8 cellular contexts compared by ENCODE assay signal in the genomic region with DNA sequence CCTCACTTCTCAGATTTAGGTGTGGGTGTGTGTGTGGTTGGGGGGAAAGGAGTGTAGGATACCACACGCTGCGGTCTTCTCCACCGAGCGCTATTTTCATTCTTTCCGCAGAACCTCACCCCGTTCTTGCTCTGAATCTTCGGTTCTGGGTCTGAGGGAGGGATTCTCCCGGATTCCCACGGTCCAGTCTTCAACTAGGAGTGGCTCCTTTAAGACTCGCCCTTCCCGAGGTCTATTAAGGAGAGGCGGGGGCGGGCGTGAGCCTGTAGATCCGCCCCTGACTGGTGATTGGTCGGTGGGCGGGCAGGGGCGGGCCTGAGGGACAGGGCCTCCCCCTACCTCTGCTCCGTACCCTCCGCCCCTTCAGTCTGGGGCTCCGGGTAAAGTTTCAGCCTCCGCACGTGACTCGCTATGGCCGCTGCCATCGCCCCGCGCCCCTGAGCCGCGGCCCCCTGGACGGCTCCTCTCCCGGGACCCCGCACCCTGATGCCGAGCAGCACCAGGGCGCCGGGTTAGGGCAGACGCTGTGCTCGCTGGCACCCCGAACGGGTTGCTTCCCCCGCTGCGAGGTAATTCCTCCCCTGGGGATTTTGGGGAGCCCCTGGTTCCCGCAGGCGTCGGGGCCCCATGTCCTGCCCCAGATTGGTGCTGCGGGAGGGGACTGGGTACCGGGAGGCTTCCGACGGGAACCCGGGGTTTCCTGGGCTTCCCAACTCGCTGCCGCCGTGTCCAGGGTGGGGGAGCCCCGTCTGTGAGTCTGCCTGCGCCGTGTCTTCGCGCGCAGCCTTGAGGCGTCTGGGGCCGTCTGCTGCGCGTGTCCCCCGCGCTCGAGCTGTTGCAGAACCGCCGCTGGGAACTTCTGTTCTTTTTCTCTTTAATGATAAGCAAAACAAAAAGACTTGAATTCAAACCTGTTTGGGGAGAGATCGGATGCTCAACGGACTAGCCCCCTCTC. TPM values are rescaled to one million over a fixed set of nuclear protein-coding genes. Genes with fewer than 3 reads are reported as not detected.
DNase-seq lines count a peak whose midpoint lies in the region; ATAC-seq, FAIRE-seq and TF ChIP-seq lines count a peak whose summit lies in the region.

No MANE protein-coding gene starts in this region.

- CTCF ChIA-PET in CD4-positive, alpha-beta memory T cell (lab: Charles Lee; ENCODE audit: partially characterized antibody) = interaction anchor here (0.6 to 18.7 kb wide), 21 partner anchors 9 to 296 kb away, joined by 3 to 252 read pairs (median 6); partner anchors contain the start of gene RARA
- CTCF ChIA-PET in H1 (lab: Charles Lee; ENCODE audit: partially characterized antibody) = interaction anchor here (0.9 to 39.2 kb wide), 18 partner anchors 8 to 253 kb away, joined by 3 to 1198 read pairs (median 5); partner anchors contain the start of genes GJD3 and RARA

- H3K4me1 Mint-ChIP-seq in CD4-positive, alpha-beta memory T cell = peaks cover 43 to 95% (median 61%) of the 10 kb centered on the region in 4 donors

- H2AK5ac ChIP-seq in H1 (ENCODE audit: low read depth, low read length) (no peak overlapping the region), mesendoderm (ENCODE audit: low read length) (no peak overlapping the region)

- H4K91ac ChIP-seq in H1 (replicated peaks; ENCODE audit: insufficient read length, low read length) = no peak overlapping the region

- H2BK5ac ChIP-seq in H1 (ENCODE audit: low read depth, low read length) (no peak overlapping the region), mesendoderm (ENCODE audit: low read length) (no peak overlapping the region)

- H3K4me2 ChIP-seq in H1 (ENCODE audit: insufficient read depth in 1 of 2, low read depth in 2 of 2, low read length in 2 of 2) (peak overlapping the region; percentile 75 to 97), mesendoderm (ENCODE audit: low read length) (peak overlapping the region; percentile 94)

- TF ChIP-seq CTCF in H1 (IDR thresholded peaks at IDR 0.05; ENCODE audit: control extremely low read depth in 1 of 3, insufficient read depth in 1 of 3, low read depth in 1 of 3, low read length in 3 of 3) = no peak

- H3K23ac ChIP-seq in H1 (ENCODE audit: insufficient read length) = no peak overlapping the region
- H3K23ac ChIP-seq in mesendoderm (ENCODE audit: low read length) = peak overlapping the region; percentile 83

- H2AFZ ChIP-seq in H1 (ENCODE audit: low read length) = no peak overlapping the region

- H2BK120ac ChIP-seq in H1 (replicated peaks; ENCODE audit: low read depth, low read length) (no peak overlapping the region), mesendoderm (ENCODE audit: low read depth, low read length) (no peak overlapping the region)

- H3K4me1 ChIP-seq in CD4-positive, alpha-beta memory T cell (ENCODE audit: insufficient read depth, low read length) = peaks cover 74% of the 10 kb centered on the region
- peaks cover 0 to 40% (median 30%) of the 10 kb centered on the region in 4 experiments; a peak in 6 of 7 replicates for H3K4me1 ChIP-seq in H1 (replicated peaks in 1 of 4; ENCODE audit: control insufficient read depth in 3 of 4, insufficient read depth in 4 of 4, low read length in 3 of 4)
- peaks cover 13% of the 10 kb centered on the region for H3K4me1 ChIP-seq in mesendoderm (ENCODE audit: control insufficient read depth, low read depth, low read length)

- DNase-seq in CD4-positive, alpha-beta memory T cell = peak; percentile 89 to 93 (median 91)
- DNase-seq in HT-29 (ENCODE audit: low spot score) (peak; percentile 96), NOMO-1 (lab: John Stamatoyannopoulos, UW; ENCODE audit: unreplicated experiment in 2 of 2) (peak; percentile 93), H1 (ENCODE audit: low read depth in 1 of 2, low spot score in 2 of 2) (peak; percentile 81 to 88), mesendoderm (peak; percentile 98)
- DNase-seq in activated CD8-positive, alpha-beta memory T cell treated with anti-CD3 and anti-CD28 coated beads for 48 hours (ENCODE audit: low read depth in 2 of 3, low spot score in 2 of 3) = peak; percentile 55 to 85 (median 80)
- peak; percentile 87 for DNase-seq in stimulated activated CD8-positive, alpha-beta memory T cell treated with anti-CD3 and anti-CD28 coated beads, Interleukin-12 subunit alpha, Interleukin-12 subunit beta, amount 100 ng/mL, for 4 hours (ENCODE audit: low read depth)

- peak overlapping the region; percentile 60 for H4K8ac ChIP-seq in H1 (ENCODE audit: extremely low read depth, insufficient read depth, low read length)
- H4K8ac ChIP-seq in mesendoderm (ENCODE audit: low read depth, low read length) = no peak overlapping the region

- H3K18ac ChIP-seq in H1 (ENCODE audit: extremely low read depth, low read length) (peak overlapping the region; percentile 95), mesendoderm (ENCODE audit: low read length) (peak overlapping the region; percentile 70)

- TF ChIP-seq RAD21 in H1 (IDR thresholded peaks at IDR 0.05 in 1 of 2, conservative IDR thresholded peaks at IDR 0.05 in 1 of 2; ENCODE audit: low read depth in 2 of 2, low read length in 2 of 2) = no peak

- WGBS in H1 (ENCODE audit: extremely low coverage in 1 of 2, insufficient coverage in 1 of 2, insufficient read length in 1 of 2, insufficient replicate concordance in 2 of 2, low coverage in 1 of 2, low lambda C conversion rate in 2 of 2, missing lambda C conversion rate in 1 of 2), 2 experiments = 3% methylated on average over 59 of the region's 70 CpGs; no CpG with 5 or more reads in 1 of the 2 experiments
- no CpG with 5 or more reads among the region's 70 CpGs for WGBS in mesendoderm (ENCODE audit: extremely low coverage, insufficient coverage, low lambda C conversion rate)

- H3K9ac ChIP-seq in H1 (replicated peaks in 1 of 4; ENCODE audit: extremely low read depth in 1 of 4, low read depth in 3 of 4, low read length in 3 of 4) (peak overlapping the region in 1 of 4 experiments; percentile 6; a peak in 1 of 7 replicates), mesendoderm (ENCODE audit: low read length) (peak overlapping the region; percentile 79)

- H3K9me3 ChIP-seq in CD4-positive, alpha-beta memory T cell (ENCODE audit: control insufficient read depth in 1 of 2, low read length in 2 of 2) = no peaks in the 10 kb centered on the region
- H3K9me3 ChIP-seq in H1 (ENCODE audit: insufficient read depth in 2 of 2, low read depth in 1 of 2, low read length in 1 of 2) = no peaks in the 10 kb centered on the region

- H3K79me1 ChIP-seq in H1 (ENCODE audit: low read depth, low read length) = peaks cover 9% of the 10 kb centered on the region
- H3K79me1 ChIP-seq in mesendoderm (ENCODE audit: low read length) = peaks cover 21% of the 10 kb centered on the region

- H3K36me3 ChIP-seq in CD4-positive, alpha-beta memory T cell (ENCODE audit: insufficient read depth, low read length) = no peaks in the 10 kb centered on the region
- H3K36me3 ChIP-seq in H1 (ENCODE audit: control insufficient read depth in 2 of 4, insufficient read depth in 4 of 4, low read length in 3 of 4) (no peaks in the 10 kb centered on the region), mesendoderm (ENCODE audit: control insufficient read depth, insufficient read depth, low read length) (no peaks in the 10 kb centered on the region)

- peaks cover 0 to 3% (median 0%) of the 10 kb centered on the region in 8 donors for H3K9me3 Mint-ChIP-seq in CD4-positive, alpha-beta memory T cell

- peaks cover 0 to 36% of the 10 kb centered on the region in 2 donors for H3K36me3 Mint-ChIP-seq in CD4-positive, alpha-beta memory T cell

- peak overlapping the region; percentile 80 to 91 for H3K4me3 ChIP-seq in CD4-positive, alpha-beta memory T cell (ENCODE audit: low read length in 2 of 2)
- H3K4me3 ChIP-seq in H1 (ENCODE audit: extremely low read depth in 1 of 4, insufficient read depth in 2 of 4, low read depth in 3 of 4, low read length in 4 of 4) (peak overlapping the region; percentile 55 to 81 (median 71)), mesendoderm (ENCODE audit: low read length) (peak overlapping the region; percentile 76)

- peak; percentile 64 for ATAC-seq in GM19463 (IDR thresholded peaks at IDR 0.05; ENCODE audit: unreplicated experiment)

- H3K4me3 Mint-ChIP-seq in CD4-positive, alpha-beta memory T cell = peak overlapping the region; percentile 91 to 98 (median 96)

- no peak overlapping the region for H3K14ac ChIP-seq in H1 (ENCODE audit: insufficient read length)

- peak overlapping the region; percentile 96 to 100 (median 99) for H3K27ac Mint-ChIP-seq in CD4-positive, alpha-beta memory T cell

- H3K23me2 ChIP-seq in H1 (ENCODE audit: low read depth, low read length) = peaks cover 18% of the 10 kb centered on the region

- POLR2A ChIA-PET in CD4-positive, alpha-beta memory T cell (lab: Charles Lee; ENCODE audit: partially characterized antibody) = interaction anchor here (0.5 to 37.1 kb wide), 12 partner anchors 4 to 263 kb away, joined by 3 to 1054 read pairs (median 6); partner anchors contain the start of genes CDC6, RARA, TOP2A and WIPF2
- POLR2A ChIA-PET in H1 (lab: Charles Lee; ENCODE audit: partially characterized antibody) = interaction anchor here (0.7 to 30.6 kb wide), 9 partner anchors 8 to 297 kb away, joined by 3 to 570 read pairs (median 3); partner anchors contain the start of genes CDC6, GJD3 and RARA

- TF ChIP-seq EP300 in H1 (IDR thresholded peaks at IDR 0.05; ENCODE audit: borderline replicate concordance in 1 of 2, low read depth in 2 of 2, low read length in 2 of 2) = no peak

- intact Hi-C loops in CD4-positive, alpha-beta memory T cell (cut with micrococcal nuclease) = loop anchor here (1.0 to 2.0 kb wide), 4 partner anchors 8 to 31 kb away; partner anchors contain the start of gene CDC6

- H3K4ac ChIP-seq in H1 (replicated peaks; ENCODE audit: insufficient read length, low read depth, low read length) (no peak overlapping the region), mesendoderm (ENCODE audit: low read depth, low read length) (no peak overlapping the region)

- TF ChIP-seq POLR2A in H1 (IDR thresholded peaks at IDR 0.05; ENCODE audit: control extremely low read depth in 1 of 2, low read depth in 2 of 2, low read length in 2 of 2) = peak in 1 of 2 experiments; percentile 41; a peak in 1 of 3 replicates

- H4K5ac ChIP-seq in H1 (ENCODE audit: insufficient read length, low read depth, low read length) (no peak overlapping the region), mesendoderm (ENCODE audit: low read length) (no peak overlapping the region)

- H2BK12ac ChIP-seq in H1 (ENCODE audit: low read depth, low read length) = 0 out of 2 replicates have a peak overlapping the region, but pooled peaks have one; percentile 39

- peak; percentile 45 for FAIRE-seq in H1 (lab: Jason Lieb, UNC)

- H3K79me2 ChIP-seq in H1 (ENCODE audit: control insufficient read depth in 1 of 2, insufficient read depth in 2 of 2, low read length in 2 of 2) (peaks cover 0 to 20% of the 10 kb centered on the region in 2 experiments; a peak in 2 of 4 replicates), mesendoderm (ENCODE audit: control insufficient read depth, insufficient read depth, low read length) (peaks cover 8% of the 10 kb centered on the region)

- peaks cover 15 to 24% of the 10 kb centered on the region in 2 experiments for H4K20me1 ChIP-seq in H1 (replicated peaks in 1 of 2; ENCODE audit: control insufficient read depth in 1 of 2, insufficient read depth in 2 of 2, low read length in 2 of 2)

- no peak overlapping the region for H3K56ac ChIP-seq in H1 (replicated peaks; ENCODE audit: insufficient read length, low read depth, low read length)
- peak overlapping the region; percentile 84 for H3K56ac ChIP-seq in mesendoderm (ENCODE audit: low read length)

- H2BK15ac ChIP-seq in H1 (ENCODE audit: low read length) = no peak overlapping the region
- H2BK15ac ChIP-seq in mesendoderm (replicated peaks; ENCODE audit: low read depth) = no peak overlapping the region

- peak overlapping the region; percentile 99 for H3K27ac ChIP-seq in CD4-positive, alpha-beta memory T cell (ENCODE audit: low read depth, low read length)
- H3K27ac ChIP-seq in H1 (ENCODE audit: low read depth, low read length) = no peak overlapping the region
- H3K27ac ChIP-seq in mesendoderm (ENCODE audit: low read depth, low read length) = peak overlapping the region; percentile 3

- peaks cover 1 to 3% of the 10 kb centered on the region in 2 donors for H3K27me3 Mint-ChIP-seq in CD4-positive, alpha-beta memory T cell

- no peaks in the 10 kb centered on the region for H3K27me3 ChIP-seq in CD4-positive, alpha-beta memory T cell (ENCODE audit: insufficient read depth, low read length)
- H3K27me3 ChIP-seq in H1 (replicated peaks in 1 of 4; ENCODE audit: control insufficient read depth in 3 of 4, extremely low read depth in 1 of 4, insufficient read depth in 3 of 4, low read length in 3 of 4) (peaks cover 0 to 30% (median 16%) of the 10 kb centered on the region in 4 experiments; a peak in 5 of 7 replicates), mesendoderm (ENCODE audit: insufficient read depth, low read length, poor library complexity) (no peaks in the 10 kb centered on the region)

- no peak overlapping the region for H2BK20ac ChIP-seq in H1 (ENCODE audit: low read length)

RNA-seq across cellular contexts. Expression of gene RARA, which starts 9.2 kb away (rescaled TPM):
- total RNA-seq in CD4-positive, alpha-beta memory T cell = 10 to 100 TPM; 54.1 to 54.5 TPM
- polyA plus RNA-seq in CD4-positive, alpha-beta memory T cell = 10 to 100 TPM in 1 of 2 donors, 1 to 10 TPM in 1; 5.1 to 20.7 TPM
- 40.0 and 44.5 TPM in 2 replicates for total RNA-seq in HT-29 (2014; rRNA removed; shearing (Covaris generic))
- total RNA-seq in H1 (2021; fragmentation: NEBNext Ultra II Directional; extraction: Animal tissue kit (Norgen Biotek cat#: 25700)) = 13.4 and 16.5 TPM in 2 replicates
- polyA plus RNA-seq in H1 (2011; rRNA removed) = 4.4 and 7.8 TPM in 2 replicates
- 2.5 TPM for polyA plus RNA-seq in H1 (2011; cell fraction: cytosol; rRNA removed)
- polyA plus RNA-seq in H1 (2011; cell fraction: nucleus; rRNA removed) = 6.9 TPM
- 12.6 to 17.5 TPM (median 16.0 TPM) in 4 replicates for polyA plus RNA-seq in H1 (2012, experiment 1 of 2)
- polyA plus RNA-seq in H1 (2012, experiment 2 of 2) = 13.9 TPM
- polyA plus RNA-seq in H1 (2013, experiment 1 of 2) = 11.2 TPM
- 11.1 TPM for polyA plus RNA-seq in H1 (2013, experiment 2 of 2)
- polyA minus RNA-seq in H1 (2011; rRNA and poly(A)+ RNA removed) = 2.9 and 6.4 TPM in 2 replicates
- 8.4 TPM for polyA minus RNA-seq in H1 (2011; cell fraction: cytosol; rRNA and poly(A)+ RNA removed)
- polyA minus RNA-seq in H1 (2011; cell fraction: nucleus; rRNA and poly(A)+ RNA removed) = 6.2 TPM
- polyA plus RNA-seq in mesendoderm (2013, experiment 1 of 2) = 30.6 TPM
- polyA plus RNA-seq in mesendoderm (2013, experiment 2 of 2) = 29.9 TPM

RNA-seq across cellular contexts. Expression of gene CDC6, which starts 30.5 kb away (rescaled TPM):
- total RNA-seq in CD4-positive, alpha-beta memory T cell = 1 to 10 TPM in 1 of 2 experiments, under 1 TPM in 1; 0.72 to 2.1 TPM
- under 1 TPM; 0.61 to 0.87 TPM for polyA plus RNA-seq in CD4-positive, alpha-beta memory T cell
- 36.2 and 39.8 TPM in 2 replicates for total RNA-seq in HT-29 (2014; rRNA removed; shearing (Covaris generic))
- 139 and 140 TPM in 2 replicates for total RNA-seq in H1 (2021; fragmentation: NEBNext Ultra II Directional; extraction: Animal tissue kit (Norgen Biotek cat#: 25700))
- polyA plus RNA-seq in H1 (2011; rRNA removed) = 38.0 and 50.5 TPM in 2 replicates
- polyA plus RNA-seq in H1 (2011; cell fraction: cytosol; rRNA removed) = 62.0 TPM
- polyA plus RNA-seq in H1 (2011; cell fraction: nucleus; rRNA removed) = 32.6 TPM
- polyA plus RNA-seq in H1 (2012, experiment 1 of 2) = 66.3 to 99.0 TPM (median 74.5 TPM) in 4 replicates
- 10.6 TPM for polyA plus RNA-seq in H1 (2012, experiment 2 of 2)
- 87.2 TPM for polyA plus RNA-seq in H1 (2013, experiment 1 of 2)
- 90.5 TPM for polyA plus RNA-seq in H1 (2013, experiment 2 of 2)
- 51.3 and 81.1 TPM in 2 replicates for polyA minus RNA-seq in H1 (2011; rRNA and poly(A)+ RNA removed)
- 38.5 TPM for polyA minus RNA-seq in H1 (2011; cell fraction: cytosol; rRNA and poly(A)+ RNA removed)
- 58.3 TPM for polyA minus RNA-seq in H1 (2011; cell fraction: nucleus; rRNA and poly(A)+ RNA removed)
- 114 TPM for polyA plus RNA-seq in mesendoderm (2013, experiment 1 of 2)
- polyA plus RNA-seq in mesendoderm (2013, experiment 2 of 2) = 117 TPM

RNA-seq across cellular contexts. Expression of gene GJD3, which starts 46.4 kb away (rescaled TPM):
- not detected for total RNA-seq in CD4-positive, alpha-beta memory T cell
- polyA plus RNA-seq in CD4-positive, alpha-beta memory T cell = not detected
- total RNA-seq in HT-29 (2014; rRNA removed; shearing (Covaris generic)) = not detected in 2 replicates
- 1.4 and 1.9 TPM in 2 replicates for total RNA-seq in H1 (2021; fragmentation: NEBNext Ultra II Directional; extraction: Animal tissue kit (Norgen Biotek cat#: 25700))
- 0.53 and 0.58 TPM in 2 replicates for polyA plus RNA-seq in H1 (2011; rRNA removed)
- polyA plus RNA-seq in H1 (2011; cell fraction: cytosol; rRNA removed) = 0.66 TPM
- polyA plus RNA-seq in H1 (2011; cell fraction: nucleus; rRNA removed) = 0.90 TPM
- 0.25 TPM in 1 of 4 replicates, not detected in the others for polyA plus RNA-seq in H1 (2012, experiment 1 of 2)
- not detected for polyA plus RNA-seq in H1 (2012, experiment 2 of 2)
- polyA plus RNA-seq in H1 (2013, experiment 1 of 2) = 0.43 TPM
- polyA plus RNA-seq in H1 (2013, experiment 2 of 2) = 0.29 TPM
- not detected in 2 replicates for polyA minus RNA-seq in H1 (2011; rRNA and poly(A)+ RNA removed)
- 3.2 TPM for polyA minus RNA-seq in H1 (2011; cell fraction: cytosol; rRNA and poly(A)+ RNA removed)
- polyA minus RNA-seq in H1 (2011; cell fraction: nucleus; rRNA and poly(A)+ RNA removed) = 1.3 TPM
- not detected for polyA plus RNA-seq in mesendoderm (2013, experiment 1 of 2)
- polyA plus RNA-seq in mesendoderm (2013, experiment 2 of 2) = not detected

Comparison
In these comparisons a context has a peak if more than half of its experiments do, and no peak if none do; other contexts are left out.
1. RNA of gene CDC6, which starts 30.5 kb away (total RNA-seq): 139 to 140 TPM in H1 and 36.2 to 39.8 TPM in HT-29; 0.72 to 2.1 TPM in CD4-positive, alpha-beta memory T cell; every median in the first group is over 10 times any median in the second.
2. Peak in every context shown above with its lines, with median percentiles within 50 percentile points of each other: DNase-seq and H3K4me3 ChIP-seq.